In genomic region chr3:65583203-65583602, GRCh38 we compare ENCODE assay signal across 19 cellular contexts.
A peak's percentile ranks its signal among the peaks of the same experiment; 100 is the strongest.
DNase-seq lines count a peak whose midpoint lies in the region; ATAC-seq, FAIRE-seq and TF ChIP-seq lines count a peak whose summit lies in the region.
"Had no signal": no experiment of that assay in that cellular context is flagged by ENCODE, and none has a peak within 500 bp of the region (broad histone marks: within the 10 kb centered on the region; RNA-seq: fewer than 3 reads in every experiment).

No MANE protein-coding gene starts in this region.

- H3K9me3 Mint-ChIP-seq in GM23338 (no peaks in the 10 kb centered on the region), astrocyte (ENCODE audit: unreplicated experiment) (peaks cover 4% of the 10 kb centered on the region), progenitor cell of endocrine pancreas (ENCODE audit: low read depth) (no peaks in the 10 kb centered on the region)
- peaks cover 5% of the 10 kb centered on the region for H3K9me3 Mint-ChIP-seq in natural killer cell treated with Interleukin-12 subunit alpha and Interleukin-12 subunit beta and Interleukin-15 and Interleukin-18, amount 100 ng/mL, for 72 hours

- no peaks in the 10 kb centered on the region for H3K36me3 ChIP-seq in GM23338 (ENCODE audit: insufficient read depth)
- H3K36me3 ChIP-seq in astrocyte (ENCODE audit: insufficient read depth, low read length) = no peaks in the 10 kb centered on the region
- H3K36me3 ChIP-seq: HAP-1, Peyer's patch had no signal

- H3K27ac Mint-ChIP-seq in GM23338 (no peak overlapping the region; the same call in 1 of the 2 replicates), astrocyte (ENCODE audit: unreplicated experiment) (peak overlapping the region; percentile 27), progenitor cell of endocrine pancreas (peak overlapping the region; percentile 74)
- H3K27ac Mint-ChIP-seq in natural killer cell treated with Interleukin-12 subunit alpha and Interleukin-12 subunit beta and Interleukin-15 and Interleukin-18, amount 100 ng/mL, for 72 hours = no peak overlapping the region
- H3K27ac Mint-ChIP-seq: B cell, CD14-positive monocyte had no signal

- peaks cover 47% of the 10 kb centered on the region for H3K4me1 ChIP-seq in GM23338 (ENCODE audit: insufficient read depth)
- H3K4me1 ChIP-seq in astrocyte (ENCODE audit: insufficient read depth, low read length) = no peaks in the 10 kb centered on the region
- H3K4me1 ChIP-seq: HAP-1, Peyer's patch had no signal

- no peaks in the 10 kb centered on the region for H3K9me2 ChIP-seq in GM23338 (ENCODE audit: insufficient read depth)

- peaks cover 15% of the 10 kb centered on the region for H4K20me1 ChIP-seq in GM23338 (replicated peaks; ENCODE audit: insufficient read depth)
- H4K20me1 ChIP-seq in astrocyte (ENCODE audit: insufficient read depth, low read length) = no peaks in the 10 kb centered on the region

- in situ Hi-C loops in KBM-7 (cut with MboI; ENCODE audit: low pct_unique_long_range_greater_than_20kb, low sequenced_read_pairs) = no loop called here

- H3K27me3 Mint-ChIP-seq in GM23338 (ENCODE audit: insufficient read depth, low read depth, poor library complexity) (no peaks in the 10 kb centered on the region), astrocyte (ENCODE audit: low read depth, unreplicated experiment) (no peaks in the 10 kb centered on the region), progenitor cell of endocrine pancreas (no peaks in the 10 kb centered on the region)
- no peaks in the 10 kb centered on the region for H3K27me3 Mint-ChIP-seq in natural killer cell treated with Interleukin-12 subunit alpha and Interleukin-12 subunit beta and Interleukin-15 and Interleukin-18, amount 100 ng/mL, for 72 hours
- H3K27me3 Mint-ChIP-seq: B cell had no signal

- H3K79me2 ChIP-seq in GM23338 (replicated peaks; ENCODE audit: insufficient read depth) = peaks cover 99% of the 10 kb centered on the region
- no peaks in the 10 kb centered on the region for H3K79me2 ChIP-seq in astrocyte (ENCODE audit: insufficient read depth, low read length)

- H3K4me3 ChIP-seq in GM23338 (no peak overlapping the region), astrocyte (ENCODE audit: insufficient read depth, low read depth, low read length) (no peak overlapping the region)
- H3K4me3 ChIP-seq: HAP-1, Peyer's patch had no signal

- no peak overlapping the region for H2AFZ ChIP-seq in GM23338
- no peak overlapping the region for H2AFZ ChIP-seq in astrocyte (ENCODE audit: low read depth, low read length)

- H3K27me3 ChIP-seq in GM23338 (ENCODE audit: insufficient read depth) (no peaks in the 10 kb centered on the region), astrocyte (ENCODE audit: insufficient read depth, low read length) (no peaks in the 10 kb centered on the region)
- H3K27me3 ChIP-seq: Peyer's patch had no signal

- H3K27ac ChIP-seq in GM23338 (ENCODE audit: low read depth) = peak overlapping the region; percentile 56; the same call in 1 of the 2 replicates
- H3K27ac ChIP-seq in astrocyte (ENCODE audit: low read depth, low read length) = no peak overlapping the region
- H3K27ac ChIP-seq: Peyer's patch had no signal

- no peaks in the 10 kb centered on the region for H3K36me3 Mint-ChIP-seq in GM23338 (ENCODE audit: low read depth)
- no peaks in the 10 kb centered on the region for H3K36me3 Mint-ChIP-seq in astrocyte (ENCODE audit: low read depth, unreplicated experiment)
- H3K36me3 Mint-ChIP-seq in progenitor cell of endocrine pancreas (ENCODE audit: insufficient read depth) = no peaks in the 10 kb centered on the region
- no peaks in the 10 kb centered on the region for H3K36me3 Mint-ChIP-seq in natural killer cell treated with Interleukin-12 subunit alpha and Interleukin-12 subunit beta and Interleukin-15 and Interleukin-18, amount 100 ng/mL, for 72 hours
- H3K36me3 Mint-ChIP-seq: CD14-positive monocyte had no signal

- intact Hi-C loops in posterior cingulate gyrus (cut with DNase I) = no loop called here

- H3K9ac ChIP-seq in astrocyte (ENCODE audit: low read length) = no peak overlapping the region

- no peak for ATAC-seq in GM23338
- ATAC-seq in natural killer cell treated with Interleukin-12 subunit alpha and Interleukin-12 subunit beta and Interleukin-15 and Interleukin-18, amount 100 ng/mL, for 72 hours = no peak

- H3K9me3 ChIP-seq in astrocyte (ENCODE audit: insufficient read depth, low read depth, low read length) = no peaks in the 10 kb centered on the region
- H3K9me3 ChIP-seq: HAP-1, Peyer's patch had no signal

- no peak for DNase-seq in GM23338 (ENCODE audit: low spot score)
- no peak for DNase-seq in astrocyte (ENCODE audit: low read depth)
- DNase-seq in iris pigment epithelial cell (ENCODE audit: low read depth) = peak; percentile 31
- no peak for DNase-seq in progenitor cell of endocrine pancreas (ENCODE audit: low spot score, unreplicated experiment)
- no peak for DNase-seq in natural killer cell treated with Interleukin-12 subunit alpha and Interleukin-12 subunit beta and Interleukin-15 and Interleukin-18, amount 100 ng/mL, for 72 hours (ENCODE audit: low spot score)
- no peak for DNase-seq in posterior cingulate gyrus
- no peak for DNase-seq in KBM-7
- DNase-seq: DMS53, NCI-H1105, NCI-H2081, NCI-H2171, NCI-H345, NCI-H524, NCI-H82, Peyer's patch had no signal

- H3F3A ChIP-seq in GM23338 (replicated peaks; ENCODE audit: low read depth) = no peaks in the 10 kb centered on the region; the same call in 1 of the 2 replicates

- no peak overlapping the region for H3K4me2 ChIP-seq in GM23338
- no peak overlapping the region for H3K4me2 ChIP-seq in astrocyte (ENCODE audit: low read length)

- TF ChIP-seq CTCF in GM23338 (conservative IDR thresholded peaks at IDR 0.05; ENCODE audit: low read depth in 2 of 2) (no peak), astrocyte (IDR thresholded peaks at IDR 0.05; ENCODE audit: insufficient read depth, low read depth, low read length) (no peak), progenitor cell of endocrine pancreas (IDR thresholded peaks at IDR 0.05; ENCODE audit: unreplicated experiment) (no peak)

- H3K4me1 Mint-ChIP-seq in GM23338 (peaks cover 53% of the 10 kb centered on the region), astrocyte (ENCODE audit: low read depth, unreplicated experiment) (peaks cover 22% of the 10 kb centered on the region), progenitor cell of endocrine pancreas (ENCODE audit: low read depth) (peaks cover 26% of the 10 kb centered on the region)
- no peaks in the 10 kb centered on the region for H3K4me1 Mint-ChIP-seq in natural killer cell treated with Interleukin-12 subunit alpha and Interleukin-12 subunit beta and Interleukin-15 and Interleukin-18, amount 100 ng/mL, for 72 hours (ENCODE audit: low read depth in 2 of 2)
- H3K4me1 Mint-ChIP-seq: B cell, CD14-positive monocyte had no signal

- H3K4me3 Mint-ChIP-seq in GM23338 (no peak overlapping the region), astrocyte (ENCODE audit: unreplicated experiment) (no peak overlapping the region), progenitor cell of endocrine pancreas (ENCODE audit: low read depth) (no peak overlapping the region)
- no peak overlapping the region for H3K4me3 Mint-ChIP-seq in natural killer cell treated with Interleukin-12 subunit alpha and Interleukin-12 subunit beta and Interleukin-15 and Interleukin-18, amount 100 ng/mL, for 72 hours
- H3K4me3 Mint-ChIP-seq: B cell, CD14-positive monocyte had no signal

- FAIRE-seq in astrocyte (lab: Jason Lieb, UNC) = peak; percentile 45
- FAIRE-seq: A204.1 had no signal

Comparison
In these comparisons a context has a peak if more than half of its experiments do, and no peak if none do; other contexts are left out.
1. H3K27ac Mint-ChIP-seq: peak in astrocyte (single experiment) and progenitor cell of endocrine pancreas (single experiment); none in GM23338 (single experiment) and natural killer cell treated with Interleukin-12 subunit alpha and Interleukin-12 subunit beta and Interleukin-15 and Interleukin-18, amount 100 ng/mL, for 72 hours (0 of 2).